1 cellular context compared by ENCODE assay signal in genomic region chrX:44596277-44596676, GRCh38.
TF ChIP-seq lines count a peak whose summit lies in the region.

No MANE protein-coding gene starts in this region.

TF ChIP-seq in GM23338, 12 proteins besides CTCF, POLR2A, EP300 and RAD21 (continued from another document):
- TF ChIP-seq REST (IDR thresholded peaks at IDR 0.05; ENCODE audit: unreplicated experiment): no peak
- no peak for TF ChIP-seq ETS1 (IDR thresholded peaks at IDR 0.05)
- no peak for TF ChIP-seq CREB1 (CRISPR knock-in tag; IDR thresholded peaks at IDR 0.05; ENCODE audit: low read depth)
